11 cellular contexts compared by ENCODE assay signal in the genomic region with DNA sequence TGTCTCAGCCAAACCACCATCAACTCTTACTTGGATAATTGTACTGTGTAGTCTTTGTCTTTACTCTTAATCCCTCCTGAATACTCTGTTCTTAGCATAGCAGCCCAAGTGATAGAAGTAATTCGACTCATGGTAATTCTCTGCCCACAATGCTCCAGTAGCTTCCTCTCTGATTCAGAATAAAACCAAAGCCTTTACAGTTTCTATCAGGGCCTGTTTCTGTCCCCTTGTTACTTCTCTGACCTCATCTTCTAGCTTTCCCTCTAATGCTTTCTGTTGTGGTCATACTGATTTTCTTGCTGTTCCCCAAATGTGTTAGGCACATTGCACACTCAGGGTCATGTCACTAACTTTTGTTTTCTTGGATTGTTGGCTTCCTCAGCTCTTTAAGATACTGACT. TPM values are rescaled to one million over a fixed set of nuclear protein-coding genes. Genes with fewer than 3 reads are reported as not detected.
DNase-seq lines count a peak whose midpoint lies in the region; ATAC-seq and TF ChIP-seq lines count a peak whose summit lies in the region.
"Had no signal": no experiment of that assay in that cellular context is flagged by ENCODE, and none has a peak within 500 bp of the region (broad histone marks: within the 10 kb centered on the region; RNA-seq: fewer than 3 reads in every experiment).

No MANE protein-coding gene starts in this region.

- DNase-seq in activated CD8-positive, alpha-beta T cell treated with anti-CD3 and anti-CD28 coated beads, Interleukin-2, amount 10 ng/mL, durations not matched to agents 7 days and 5 days: no peak
- DNase-seq in OCI-M2 (lab: John Stamatoyannopoulos, UW; ENCODE audit: unreplicated experiment) (no peak), mesenteric fat pad (ENCODE audit: low spot score) (no peak), osteocyte (ENCODE audit: extremely low spot score, unreplicated experiment) (no peak), NCI-H1092 (lab: John Stamatoyannopoulos, UW) (no peak)
- DNase-seq: NCI-H510A, SK-N-SH had no signal

- H3K9me3 Mint-ChIP-seq in activated CD8-positive, alpha-beta T cell treated with anti-CD3 and anti-CD28 coated beads, Interleukin-2, amount 10 ng/mL, durations not matched to agents 7 days and 5 days (ENCODE audit: insufficient read depth): no peaks in the 10 kb centered on the region
- H3K9me3 Mint-ChIP-seq in osteocyte (ENCODE audit: unreplicated experiment): no peaks in the 10 kb centered on the region
- H3K9me3 Mint-ChIP-seq: GM23338 had no signal

- no peak for TF ChIP-seq CTCF in osteocyte (IDR thresholded peaks at IDR 0.05)

- H3K4me1 Mint-ChIP-seq in activated CD8-positive, alpha-beta T cell treated with anti-CD3 and anti-CD28 coated beads, Interleukin-2, amount 10 ng/mL, durations not matched to agents 7 days and 5 days (ENCODE audit: low read depth): peaks cover 18% of the 10 kb centered on the region
- peaks cover 10% of the 10 kb centered on the region for H3K4me1 Mint-ChIP-seq in osteocyte (ENCODE audit: unreplicated experiment)

- peaks cover 61% of the 10 kb centered on the region for H3K36me3 Mint-ChIP-seq in activated CD8-positive, alpha-beta T cell treated with anti-CD3 and anti-CD28 coated beads, Interleukin-2, amount 10 ng/mL, durations not matched to agents 7 days and 5 days (ENCODE audit: low read depth)
- H3K36me3 Mint-ChIP-seq in osteocyte (ENCODE audit: unreplicated experiment): peaks cover 44% of the 10 kb centered on the region

- CTCF ChIA-PET in activated CD8-positive, alpha-beta T cell treated with anti-CD3 and anti-CD28 coated beads, Interleukin-2, amount 10 ng/mL, durations not matched to agents 7 days and 5 days (lab: Charles Lee): interaction anchor here (0.7 to 2.0 kb wide), 6 partner anchors 8 to 445 kb away, joined by 3 to 8 read pairs (median 4); a partner anchor contains a TSS

- POLR2A ChIA-PET in activated CD8-positive, alpha-beta T cell treated with anti-CD3 and anti-CD28 coated beads, Interleukin-2, amount 10 ng/mL, durations not matched to agents 7 days and 5 days (lab: Charles Lee): interaction anchor here (0.5 to 2.6 kb wide), 3 partner anchors 8 to 1267 kb away, joined by 3 to 14 read pairs (median 10); a partner anchor contains a TSS

- ATAC-seq in GM18858 (IDR thresholded peaks at IDR 0.05; ENCODE audit: unreplicated experiment): peak; percentile 94
- ATAC-seq in GM21367 (IDR thresholded peaks at IDR 0.05; ENCODE audit: unreplicated experiment): peak; percentile 86
- peak; percentile 98 for ATAC-seq in HG03045 (IDR thresholded peaks at IDR 0.05; ENCODE audit: unreplicated experiment)
- peak; percentile 51 for ATAC-seq in activated CD8-positive, alpha-beta T cell treated with anti-CD3 and anti-CD28 coated beads, Interleukin-2, amount 10 ng/mL, durations not matched to agents 7 days and 5 days
- ATAC-seq: GM23338 had no signal

- H3K27me3 Mint-ChIP-seq in activated CD8-positive, alpha-beta T cell treated with anti-CD3 and anti-CD28 coated beads, Interleukin-2, amount 10 ng/mL, durations not matched to agents 7 days and 5 days (ENCODE audit: low read depth): no peaks in the 10 kb centered on the region
- H3K27me3 Mint-ChIP-seq in osteocyte (ENCODE audit: unreplicated experiment): no peaks in the 10 kb centered on the region

- no peak overlapping the region for H3K4me3 Mint-ChIP-seq in activated CD8-positive, alpha-beta T cell treated with anti-CD3 and anti-CD28 coated beads, Interleukin-2, amount 10 ng/mL, durations not matched to agents 7 days and 5 days
- no peak overlapping the region for H3K4me3 Mint-ChIP-seq in osteocyte (ENCODE audit: unreplicated experiment)
- H3K4me3 Mint-ChIP-seq: GM23338 had no signal

- peak overlapping the region; percentile 22 for H3K27ac Mint-ChIP-seq in activated CD8-positive, alpha-beta T cell treated with anti-CD3 and anti-CD28 coated beads, Interleukin-2, amount 10 ng/mL, durations not matched to agents 7 days and 5 days
- H3K27ac Mint-ChIP-seq in osteocyte (ENCODE audit: unreplicated experiment): no peak overlapping the region
- H3K27ac Mint-ChIP-seq: GM23338 had no signal

RNA-seq across cellular contexts. Expression of a gene that starts 8.0 kb away (rescaled TPM):
- total RNA-seq in activated CD8-positive, alpha-beta T cell treated with anti-CD3 and anti-CD28 coated beads, Interleukin-2, amount 10 ng/mL, durations not matched to agents 7 days and 5 days: 10 to 100 TPM; 15.3 to 16.5 TPM
- total RNA-seq in mesenteric fat pad (12.9 TPM), osteocyte (14.9 and 15.6 TPM in 2 replicates)
